In the genomic region with DNA sequence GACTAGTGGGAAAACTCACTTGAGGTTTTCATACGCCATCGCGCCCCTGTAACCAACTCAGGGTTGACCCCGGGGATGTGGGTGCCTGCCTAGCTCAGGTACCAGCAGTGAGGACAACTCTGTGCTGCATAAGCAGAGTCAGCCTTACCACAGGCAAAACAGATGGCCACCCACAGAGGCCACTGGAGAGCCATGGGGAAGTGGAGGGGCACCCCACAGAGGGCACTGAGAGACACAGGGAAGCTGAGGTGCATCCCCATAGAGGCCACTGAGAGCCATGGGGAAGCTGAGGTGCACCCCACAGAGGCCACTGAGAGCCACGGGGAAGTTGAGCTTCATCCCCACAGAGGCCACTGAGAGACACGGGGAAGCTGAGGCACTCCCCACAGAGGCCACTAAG, we compare ENCODE assay signal across 1 cellular context.
TF ChIP-seq lines count a peak whose summit lies in the region.

No MANE protein-coding gene starts in this region.

TF ChIP-seq in SK-N-SH treated with all-trans-retinoic acid at 6 μM for 48 hours, 23 proteins besides CTCF, POLR2A, EP300 and RAD21 (continued from another document):
- TF ChIP-seq, protein P1, sequence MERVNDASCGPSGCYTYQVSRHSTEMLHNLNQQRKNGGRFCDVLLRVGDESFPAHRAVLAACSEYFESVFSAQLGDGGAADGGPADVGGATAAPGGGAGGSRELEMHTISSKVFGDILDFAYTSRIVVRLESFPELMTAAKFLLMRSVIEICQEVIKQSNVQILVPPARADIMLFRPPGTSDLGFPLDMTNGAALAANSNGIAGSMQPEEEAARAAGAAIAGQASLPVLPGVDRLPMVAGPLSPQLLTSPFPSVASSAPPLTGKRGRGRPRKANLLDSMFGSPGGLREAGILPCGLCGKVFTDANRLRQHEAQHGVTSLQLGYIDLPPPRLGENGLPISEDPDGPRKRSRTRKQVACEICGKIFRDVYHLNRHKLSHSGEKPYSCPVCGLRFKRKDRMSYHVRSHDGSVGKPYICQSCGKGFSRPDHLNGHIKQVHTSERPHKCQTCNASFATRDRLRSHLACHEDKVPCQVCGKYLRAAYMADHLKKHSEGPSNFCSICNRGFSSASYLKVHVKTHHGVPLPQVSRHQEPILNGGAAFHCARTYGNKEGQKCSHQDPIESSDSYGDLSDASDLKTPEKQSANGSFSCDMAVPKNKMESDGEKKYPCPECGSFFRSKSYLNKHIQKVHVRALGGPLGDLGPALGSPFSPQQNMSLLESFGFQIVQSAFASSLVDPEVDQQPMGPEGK (CRISPR knock-in tag; IDR thresholded peaks at IDR 0.05; ENCODE audit: borderline replicate concordance), result no peak
- no peak for TF ChIP-seq BACH2 (CRISPR knock-in tag; IDR thresholded peaks at IDR 0.05; ENCODE audit: borderline replicate concordance)
